In genomic region chr10:59362184-59362966, GRCh38 we compare ENCODE assay signal across 8 cellular contexts. TPM values are rescaled to one million over a fixed set of nuclear protein-coding genes. Genes with fewer than 3 reads are reported as not detected.
DNase-seq lines count a peak whose midpoint lies in the region; ATAC-seq and TF ChIP-seq lines count a peak whose summit lies in the region.

Gene FAM13C, minus strand, starts transcription at chr10:59362549. Its CDS starts 89 bp downstream, at chr10:59362460.

- POLR2A ChIA-PET in WTC11 (lab: Charles Lee) = interaction anchor here (1.4 kb wide), 1 partner anchor 27 kb away, joined by 3 read pairs; no protein-coding TSS in a partner anchor

- no peak within 1 kb of the TSS for H3K27ac Mint-ChIP-seq in WTC11

- DNase-seq in stimulated activated CD4-positive, alpha-beta T cell treated with anti-CD3 and anti-CD28 coated beads, Interleukin-2, amount 100 ng/mL, for 24 hours = peak; percentile 10 to 16
- no peak for DNase-seq in stimulated activated CD4-positive, alpha-beta T cell treated with anti-CD3 and anti-CD28 coated beads, Interleukin-2, amount 100 ng/mL, for 48 hours
- DNase-seq in NCI-H1092 (lab: John Stamatoyannopoulos, UW) (peak; percentile 30), WTC11 (ENCODE audit: low spot score) (peak; percentile 82), fibroblast of peridontal ligament (ENCODE audit: extremely low read depth) (peak; percentile 67), myocyte (ENCODE audit: low read depth) (peak; percentile 81), uterus (peak; percentile 49 to 61)

- peak within 1 kb of the TSS; percentile 44 to 54 for H3K4me3 ChIP-seq in uterus

- H3K9me3 ChIP-seq in uterus = no peaks in the 10 kb centered on the region

- no peak for TF ChIP-seq POLR2A in uterus (IDR thresholded peaks at IDR 0.05)

- no peaks in the 10 kb centered on the region for H3K4me1 ChIP-seq in uterus

- CTCF ChIA-PET in WTC11 (lab: Charles Lee) = interaction anchor here (1.6 kb wide), 1 partner anchor 103 kb away, joined by 4 read pairs; no protein-coding TSS in a partner anchor

- H3K27me3 ChIP-seq in uterus = no peaks in the 10 kb centered on the region

- ATAC-seq in WTC11 (peak; percentile 88), GM21526 (IDR thresholded peaks at IDR 0.05; ENCODE audit: low FRiP score, unreplicated experiment) (no peak)

- TF ChIP-seq CTCF in WTC11 (IDR thresholded peaks at IDR 0.05) (no peak), uterus (IDR thresholded peaks at IDR 0.05) (peak in 1 of 4 experiments; percentile 4)

- peaks cover 34% of the 10 kb centered on the region for H3K27me3 Mint-ChIP-seq in WTC11 (ENCODE audit: low read depth)

- intact Hi-C loops in uterus (cut with DNase I; ENCODE audit: low total_unique reads) = no loop called here

- no peaks in the 10 kb centered on the region for H3K36me3 Mint-ChIP-seq in WTC11

- H3K4me3 Mint-ChIP-seq in WTC11 = peak within 1 kb of the TSS; percentile 79

- H3K36me3 ChIP-seq in uterus = no peaks in the 10 kb centered on the region

- H3K27ac ChIP-seq in uterus = peak within 1 kb of the TSS; percentile 65 to 80

- H3K9me3 Mint-ChIP-seq in WTC11 = no peaks in the 10 kb centered on the region

- H3K4me1 Mint-ChIP-seq in WTC11 = peaks cover 11% of the 10 kb centered on the region

TF ChIP-seq in WTC11, 78 proteins besides CTCF, POLR2A, EP300 and RAD21 (continues in another document):
- TF ChIP-seq ZNF121 (CRISPR knock-in tag; IDR thresholded peaks at IDR 0.05) (no peak), MAX (CRISPR knock-in tag; IDR thresholded peaks at IDR 0.05) (peak; percentile 91), ZNF671 (CRISPR knock-in tag; IDR thresholded peaks at IDR 0.05) (no peak), EMX1 (CRISPR knock-in tag; IDR thresholded peaks at IDR 0.05) (no peak), HMGXB4 (CRISPR knock-in tag; IDR thresholded peaks at IDR 0.05) (peak; percentile 27; the same call in 1 of the 2 replicates), FOXP1 (CRISPR knock-in tag; IDR thresholded peaks at IDR 0.05; ENCODE audit: borderline replicate concordance) (peak; percentile 67; the same call in 1 of the 2 replicates), PRRX2 (CRISPR knock-in tag; IDR thresholded peaks at IDR 0.05) (no peak), TP53 (CRISPR knock-in tag; IDR thresholded peaks at IDR 0.05) (0 out of 2 replicates have a peak, but pooled peaks have one; percentile 43), ZNF219 (CRISPR knock-in tag; IDR thresholded peaks at IDR 0.05; ENCODE audit: borderline replicate concordance) (no peak), TEAD4 (CRISPR knock-in tag; IDR thresholded peaks at IDR 0.05) (no peak), TCF7 (CRISPR knock-in tag; IDR thresholded peaks at IDR 0.05; ENCODE audit: low read depth) (no peak), SP1 (CRISPR knock-in tag; conservative IDR thresholded peaks at IDR 0.05) (0 out of 2 replicates have a peak, but pooled peaks have one; percentile 46), ZNF281 (CRISPR knock-in tag; IDR thresholded peaks at IDR 0.05) (no peak), CREB1 (CRISPR knock-in tag; IDR thresholded peaks at IDR 0.05) (no peak), ZNF423 (CRISPR knock-in tag; IDR thresholded peaks at IDR 0.05) (peak; percentile 28; the same call in 1 of the 2 replicates), ZBTB21 (CRISPR knock-in tag; IDR thresholded peaks at IDR 0.05; ENCODE audit: borderline replicate concordance) (0 out of 2 replicates have a peak, but pooled peaks have one; percentile 34)
- TF ChIP-seq, protein P1, sequence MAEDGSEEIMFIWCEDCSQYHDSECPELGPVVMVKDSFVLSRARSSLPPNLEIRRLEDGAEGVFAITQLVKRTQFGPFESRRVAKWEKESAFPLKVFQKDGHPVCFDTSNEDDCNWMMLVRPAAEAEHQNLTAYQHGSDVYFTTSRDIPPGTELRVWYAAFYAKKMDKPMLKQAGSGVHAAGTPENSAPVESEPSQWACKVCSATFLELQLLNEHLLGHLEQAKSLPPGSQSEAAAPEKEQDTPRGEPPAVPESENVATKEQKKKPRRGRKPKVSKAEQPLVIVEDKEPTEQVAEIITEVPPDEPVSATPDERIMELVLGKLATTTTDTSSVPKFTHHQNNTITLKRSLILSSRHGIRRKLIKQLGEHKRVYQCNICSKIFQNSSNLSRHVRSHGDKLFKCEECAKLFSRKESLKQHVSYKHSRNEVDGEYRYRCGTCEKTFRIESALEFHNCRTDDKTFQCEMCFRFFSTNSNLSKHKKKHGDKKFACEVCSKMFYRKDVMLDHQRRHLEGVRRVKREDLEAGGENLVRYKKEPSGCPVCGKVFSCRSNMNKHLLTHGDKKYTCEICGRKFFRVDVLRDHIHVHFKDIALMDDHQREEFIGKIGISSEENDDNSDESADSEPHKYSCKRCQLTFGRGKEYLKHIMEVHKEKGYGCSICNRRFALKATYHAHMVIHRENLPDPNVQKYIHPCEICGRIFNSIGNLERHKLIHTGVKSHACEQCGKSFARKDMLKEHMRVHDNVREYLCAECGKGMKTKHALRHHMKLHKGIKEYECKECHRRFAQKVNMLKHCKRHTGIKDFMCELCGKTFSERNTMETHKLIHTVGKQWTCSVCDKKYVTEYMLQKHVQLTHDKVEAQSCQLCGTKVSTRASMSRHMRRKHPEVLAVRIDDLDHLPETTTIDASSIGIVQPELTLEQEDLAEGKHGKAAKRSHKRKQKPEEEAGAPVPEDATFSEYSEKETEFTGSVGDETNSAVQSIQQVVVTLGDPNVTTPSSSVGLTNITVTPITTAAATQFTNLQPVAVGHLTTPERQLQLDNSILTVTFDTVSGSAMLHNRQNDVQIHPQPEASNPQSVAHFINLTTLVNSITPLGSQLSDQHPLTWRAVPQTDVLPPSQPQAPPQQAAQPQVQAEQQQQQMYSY (CRISPR knock-in tag; IDR thresholded peaks at IDR 0.05) = peak; percentile 83
- TF ChIP-seq, protein P2, sequence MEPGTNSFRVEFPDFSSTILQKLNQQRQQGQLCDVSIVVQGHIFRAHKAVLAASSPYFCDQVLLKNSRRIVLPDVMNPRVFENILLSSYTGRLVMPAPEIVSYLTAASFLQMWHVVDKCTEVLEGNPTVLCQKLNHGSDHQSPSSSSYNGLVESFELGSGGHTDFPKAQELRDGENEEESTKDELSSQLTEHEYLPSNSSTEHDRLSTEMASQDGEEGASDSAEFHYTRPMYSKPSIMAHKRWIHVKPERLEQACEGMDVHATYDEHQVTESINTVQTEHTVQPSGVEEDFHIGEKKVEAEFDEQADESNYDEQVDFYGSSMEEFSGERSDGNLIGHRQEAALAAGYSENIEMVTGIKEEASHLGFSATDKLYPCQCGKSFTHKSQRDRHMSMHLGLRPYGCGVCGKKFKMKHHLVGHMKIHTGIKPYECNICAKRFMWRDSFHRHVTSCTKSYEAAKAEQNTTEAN (CRISPR knock-in tag; IDR thresholded peaks at IDR 0.05) = peak; percentile 69; the same call in 1 of the 2 replicates
- TF ChIP-seq, protein P3, sequence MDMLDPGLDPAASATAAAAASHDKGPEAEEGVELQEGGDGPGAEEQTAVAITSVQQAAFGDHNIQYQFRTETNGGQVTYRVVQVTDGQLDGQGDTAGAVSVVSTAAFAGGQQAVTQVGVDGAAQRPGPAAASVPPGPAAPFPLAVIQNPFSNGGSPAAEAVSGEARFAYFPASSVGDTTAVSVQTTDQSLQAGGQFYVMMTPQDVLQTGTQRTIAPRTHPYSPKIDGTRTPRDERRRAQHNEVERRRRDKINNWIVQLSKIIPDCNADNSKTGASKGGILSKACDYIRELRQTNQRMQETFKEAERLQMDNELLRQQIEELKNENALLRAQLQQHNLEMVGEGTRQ (CRISPR knock-in tag; IDR thresholded peaks at IDR 0.05) = peak; percentile 15; the same call in 1 of the 2 replicates

RNA-seq across cellular contexts. Expression of gene FAM13C, which starts in this region (rescaled TPM):
- total RNA-seq in WTC11 (2021) (0.82 to 1.5 TPM (median 0.89 TPM) in 3 replicates), myocyte (58.0 and 59.0 TPM in 2 replicates), uterus (10 to 100 TPM; 18.7 to 29.2 (median 23.2) TPM)
- polyA plus RNA-seq in myocyte (2012) = 10.4 TPM

Comparison
In these comparisons a context has a peak if more than half of its experiments do, and no peak if none do; other contexts are left out.
1. DNase-seq: peak in stimulated activated CD4-positive, alpha-beta T cell treated with anti-CD3 and anti-CD28 coated beads, Interleukin-2, amount 100 ng/mL, for 24 hours (2 of 2), NCI-H1092 (single experiment), WTC11 (single experiment), fibroblast of peridontal ligament (single experiment), myocyte (single experiment) and uterus (2 of 2); none in stimulated activated CD4-positive, alpha-beta T cell treated with anti-CD3 and anti-CD28 coated beads, Interleukin-2, amount 100 ng/mL, for 48 hours (0 of 2).